Comparison of ENCODE assay signal across 10 cellular contexts in the genomic region with DNA sequence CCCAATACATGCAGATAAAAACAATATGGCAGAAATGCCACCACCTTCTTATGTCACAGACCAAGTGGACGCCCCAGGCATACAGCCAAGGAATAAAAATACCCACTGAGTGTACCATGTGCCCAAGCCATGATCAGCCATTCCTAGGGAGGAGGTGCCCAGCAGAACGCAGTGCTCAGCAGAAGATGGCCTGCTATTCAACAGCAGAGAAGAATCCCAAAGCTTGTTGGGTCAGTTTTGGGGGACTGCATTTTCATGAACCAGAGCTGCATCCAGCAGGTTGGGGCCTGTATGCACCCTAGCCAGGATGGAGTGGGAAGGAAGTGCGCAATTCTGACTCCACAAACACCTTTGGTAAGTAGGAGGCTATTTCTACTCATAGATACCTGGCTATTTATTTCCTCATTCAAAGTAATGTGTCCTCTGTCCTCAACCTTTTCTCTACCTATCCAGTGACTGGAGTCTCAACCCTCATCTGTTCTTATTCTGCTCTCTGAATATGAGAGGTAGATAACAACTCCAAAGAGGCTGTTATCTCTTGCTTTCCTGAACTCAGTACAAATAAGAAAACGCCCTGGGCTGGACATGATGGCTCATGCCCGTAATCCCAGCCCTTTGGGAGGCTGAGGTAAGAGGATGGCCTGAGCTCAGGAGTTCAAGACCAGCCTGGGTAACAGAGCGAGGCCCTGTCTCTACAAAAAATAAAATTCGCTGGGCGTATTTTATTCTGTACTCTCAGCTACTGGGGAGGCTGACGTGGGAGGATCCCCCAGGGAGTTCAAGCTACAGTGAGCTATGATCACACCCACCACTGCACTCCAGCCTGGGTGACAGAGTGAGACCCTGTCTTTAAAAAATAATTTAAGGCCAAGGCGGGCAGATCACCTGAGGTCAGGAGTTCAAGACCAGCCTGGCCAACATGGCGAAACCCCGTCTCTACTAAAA. TPM values are rescaled to one million over a fixed set of nuclear protein-coding genes. Genes with fewer than 3 reads are reported as not detected.
DNase-seq lines count a peak whose midpoint lies in the region; ATAC-seq and TF ChIP-seq lines count a peak whose summit lies in the region.
"Had no signal": no experiment of that assay in that cellular context is flagged by ENCODE, and none has a peak within 500 bp of the region (broad histone marks: within the 10 kb centered on the region; RNA-seq: fewer than 3 reads in every experiment).

No MANE protein-coding gene starts in this region.

- peak overlapping the region in 7 of 11 experiments; percentile 0 to 96 (median 4); a peak in 7 of 22 replicates for H3K9ac ChIP-seq in BLaER1 treated with 17β-estradiol and CSF1 and Interleukin-3, amounts not matched to agents 10 nM and 100 nM

- peaks cover 0 to 7% (median 0%) of the 10 kb centered on the region in 11 experiments; a peak in 1 of 22 replicates for H3K9me3 ChIP-seq in BLaER1 treated with 17β-estradiol and CSF1 and Interleukin-3, amounts not matched to agents 10 nM and 100 nM (replicated peaks in 1 of 11)
- H3K9me3 ChIP-seq: lower lobe of right lung had no signal

- H3K27me3 Mint-ChIP-seq in IgD-negative memory B cell (no peaks in the 10 kb centered on the region), nephron (ENCODE audit: low read depth) (peaks cover 6% of the 10 kb centered on the region)

- DNase-seq in epithelial cell of prostate (ENCODE audit: low read depth, low spot score) (peak; percentile 79), GOT3 (lab: John Stamatoyannopoulos, UW) (no peak), HCEC 1CT (no peak)
- DNase-seq: NCI-H1048 had no signal

- H3K9me3 Mint-ChIP-seq in IgD-negative memory B cell (peaks cover 0 to 3% (median 0%) of the 10 kb centered on the region in 3 donors), nephron (peaks cover 2% of the 10 kb centered on the region)

- peak overlapping the region; percentile 16 to 100 (median 92); a peak in 18 of 22 replicates for H3K27ac ChIP-seq in BLaER1 treated with 17β-estradiol and CSF1 and Interleukin-3, amounts not matched to agents 10 nM and 100 nM
- H3K27ac ChIP-seq in epithelial cell of prostate, result peak overlapping the region; percentile 98
- H3K27ac ChIP-seq: lower lobe of right lung had no signal

- peak overlapping the region; percentile 60 to 98 (median 97); a peak in 21 of 22 replicates for H3K4me2 ChIP-seq in BLaER1 treated with 17β-estradiol and CSF1 and Interleukin-3, amounts not matched to agents 10 nM and 100 nM

- H3K4me3 Mint-ChIP-seq in IgD-negative memory B cell (peak overlapping the region; percentile 76 to 89 (median 84)), nephron (peak overlapping the region; percentile 71 to 88 (median 79))

- H3K4me1 ChIP-seq in BLaER1 treated with 17β-estradiol and CSF1 and Interleukin-3, amounts not matched to agents 10 nM and 100 nM, result peaks cover 41 to 68% (median 50%) of the 10 kb centered on the region in 10 experiments

- TF ChIP-seq CTCF in nephron (IDR thresholded peaks at IDR 0.05; ENCODE audit: unreplicated experiment in 3 of 3), result no peak

- H3K4me3 ChIP-seq in BLaER1 treated with 17β-estradiol and CSF1 and Interleukin-3, amounts not matched to agents 10 nM and 100 nM, result no peak overlapping the region
- H3K4me3 ChIP-seq: lower lobe of right lung had no signal

- ATAC-seq in HG03571 (IDR thresholded peaks at IDR 0.05; ENCODE audit: unreplicated experiment), result no peak
- ATAC-seq in GM21737 (IDR thresholded peaks at IDR 0.05; ENCODE audit: unreplicated experiment), result no peak

- no peaks in the 10 kb centered on the region for H3K27me3 ChIP-seq in BLaER1 treated with 17β-estradiol and CSF1 and Interleukin-3, amounts not matched to agents 10 nM and 100 nM

- peaks cover 16 to 22% (median 20%) of the 10 kb centered on the region in 11 experiments; a peak in 20 of 22 replicates for H4K20me1 ChIP-seq in BLaER1 treated with 17β-estradiol and CSF1 and Interleukin-3, amounts not matched to agents 10 nM and 100 nM

- peaks cover 0 to 6% (median 0%) of the 10 kb centered on the region in 11 experiments; a peak in 3 of 22 replicates for H3K36me3 ChIP-seq in BLaER1 treated with 17β-estradiol and CSF1 and Interleukin-3, amounts not matched to agents 10 nM and 100 nM
- H3K36me3 ChIP-seq: lower lobe of right lung had no signal

- H3K36me3 Mint-ChIP-seq in IgD-negative memory B cell (peaks cover 1% of the 10 kb centered on the region), nephron (ENCODE audit: low read depth) (peaks cover 7% of the 10 kb centered on the region)

- H3K27ac Mint-ChIP-seq in IgD-negative memory B cell (peak overlapping the region; percentile 97 to 100 (median 99)), nephron (peak overlapping the region; percentile 51 to 84 (median 71))

- peaks cover 37 to 46% (median 38%) of the 10 kb centered on the region in 3 donors for H3K4me1 Mint-ChIP-seq in IgD-negative memory B cell
- H3K4me1 Mint-ChIP-seq in nephron, result peaks cover 22% of the 10 kb centered on the region

RNA-seq across cellular contexts. Expression of a gene that starts 2.5 kb away (rescaled TPM):
- polyA plus RNA-seq in IgD-negative memory B cell, result 8.2 TPM

RNA-seq across cellular contexts. Expression of a gene that starts 54.4 kb away (rescaled TPM):
- not detected for polyA plus RNA-seq in IgD-negative memory B cell
